9 cellular contexts compared by ENCODE assay signal in the genomic region with DNA sequence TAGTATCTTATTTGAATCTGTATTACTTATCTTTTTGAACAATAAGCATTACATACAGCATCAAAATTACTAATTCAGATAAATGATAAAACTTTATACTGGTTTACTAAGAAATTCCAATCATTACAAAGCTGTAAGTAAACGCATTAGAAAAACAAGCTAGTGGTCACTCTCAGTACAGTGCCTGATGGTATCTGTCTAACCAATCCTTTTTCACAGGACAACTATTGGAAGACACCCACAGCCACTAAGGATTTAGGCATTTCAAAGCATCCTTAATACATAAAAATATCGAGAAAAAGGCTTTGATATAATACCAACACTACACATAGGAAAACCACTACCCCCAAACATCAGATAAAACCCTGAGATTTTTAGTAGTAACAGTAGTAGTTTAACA. TPM values are rescaled to one million over a fixed set of nuclear protein-coding genes. Genes with fewer than 3 reads are reported as not detected.
DNase-seq lines count a peak whose midpoint lies in the region; ATAC-seq and TF ChIP-seq lines count a peak whose summit lies in the region.
"Had no signal": no experiment of that assay in that cellular context is flagged by ENCODE, and none has a peak within 500 bp of the region (broad histone marks: within the 10 kb centered on the region; RNA-seq: fewer than 3 reads in every experiment).

No MANE protein-coding gene starts in this region.

- H3K27me3 ChIP-seq in BJ (ENCODE audit: control insufficient read depth, insufficient read depth, low read length) = no peaks in the 10 kb centered on the region

- peaks cover 70 to 76% of the 10 kb centered on the region in 2 donors for H3K4me1 Mint-ChIP-seq in natural killer cell

- H3K27me3 Mint-ChIP-seq in natural killer cell (ENCODE audit: low read depth in 2 of 2) = no peaks in the 10 kb centered on the region

- intact Hi-C loops in natural killer cell (cut with micrococcal nuclease) = loop anchor here (5.0 to 10.0 kb wide), 5 partner anchors 142 to 1557 kb away; partner anchors contain the start of genes SCML4 and SNX3

- H3K4me3 Mint-ChIP-seq in natural killer cell = peak overlapping the region; percentile 96

- H3K27ac ChIP-seq in KOPT-K1 (ENCODE audit: low read depth, low read length, poor library complexity, severe bottlenecking) = peak overlapping the region; percentile 98
- H3K27ac ChIP-seq in coronary artery = no peak overlapping the region

- TF ChIP-seq CTCF in BJ (IDR thresholded peaks at IDR 0.05; ENCODE audit: insufficient read depth, low read depth, low read length) = no peak
- no peak for TF ChIP-seq CTCF in coronary artery (IDR thresholded peaks at IDR 0.05)
- no peak for TF ChIP-seq CTCF in natural killer cell (IDR thresholded peaks at IDR 0.05)

- no peaks in the 10 kb centered on the region for H3K9me3 ChIP-seq in KOPT-K1 (ENCODE audit: insufficient read depth, low read length, poor library complexity, severe bottlenecking)

- H3K9me3 Mint-ChIP-seq in natural killer cell = no peaks in the 10 kb centered on the region

- peaks cover 7% of the 10 kb centered on the region for H3K36me3 Mint-ChIP-seq in natural killer cell

- no peak for ATAC-seq in natural killer cell

- H3K36me3 ChIP-seq in BJ (ENCODE audit: control insufficient read depth, insufficient read depth, low read length) (peaks cover 10% of the 10 kb centered on the region), KOPT-K1 (ENCODE audit: insufficient read depth, low read length) (peaks cover 53% of the 10 kb centered on the region)

- POLR2A ChIA-PET in BJ (lab: Charles Lee) = interaction anchor here (0.6 kb wide), 1 partner anchor 12 kb away, joined by 4 read pairs; no protein-coding TSS in a partner anchor

- CTCF ChIA-PET in BJ (lab: Yijun Ruan, JAX) = interaction anchor here (1.0 to 1.5 kb wide), 2 partner anchors 179 to 191 kb away, joined by 3 to 4 read pairs; no protein-coding TSS in a partner anchor

- DNase-seq in BJ (ENCODE audit: low read depth) (no peak), coronary artery (ENCODE audit: low spot score) (no peak), natural killer cell (no peak), Kasumi-1 (lab: John Stamatoyannopoulos, UW) (no peak), NCI-H128 (lab: John Stamatoyannopoulos, UW; ENCODE audit: unreplicated experiment) (no peak), SIG-M5 treated with dmso at 0.1 percent for 504 hours (lab: John Stamatoyannopoulos, UW; ENCODE audit: unreplicated experiment) (no peak), DMS 273 treated with DMSO at 0.1 percent for 48 hours (lab: John Stamatoyannopoulos, UW) (no peak)
- DNase-seq: hippocampal formation had no signal

- peak overlapping the region; percentile 99; the same call in 1 of the 2 replicates for H3K4me3 ChIP-seq in BJ (ENCODE audit: low read depth, low read length)
- peak overlapping the region; percentile 96 for H3K4me3 ChIP-seq in coronary artery

- peak overlapping the region; percentile 88 to 98 for H3K27ac Mint-ChIP-seq in natural killer cell

RNA-seq across cellular contexts. Expression of gene CD164, which starts 2.6 kb away (rescaled TPM):
- 298 and 418 TPM in 2 replicates for polyA plus RNA-seq in BJ (2011; rRNA removed)
- polyA minus RNA-seq in BJ (2011; rRNA and poly(A)+ RNA removed) = 191 and 286 TPM in 2 replicates
- total RNA-seq in natural killer cell = 100 to 1,000 TPM; 352 to 457 (median 427) TPM
